8 cellular contexts compared by ENCODE assay signal in the genomic region with DNA sequence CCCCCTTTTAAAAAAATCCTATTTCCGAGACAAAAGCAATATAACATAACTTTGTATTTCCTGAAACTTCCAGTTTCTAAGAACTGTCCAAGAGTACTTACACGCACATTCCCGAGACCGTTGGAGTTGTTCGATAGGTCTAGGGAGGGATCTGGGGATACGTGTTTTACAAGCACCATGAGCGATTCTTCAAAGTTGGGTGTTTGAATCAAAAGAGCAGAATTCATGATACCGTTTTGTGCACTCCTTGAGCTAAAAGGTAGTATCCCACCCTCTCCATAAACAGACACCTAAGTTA. TPM values are rescaled to one million over a fixed set of nuclear protein-coding genes. Genes with fewer than 3 reads are reported as not detected.
DNase-seq lines count a peak whose midpoint lies in the region; ATAC-seq and TF ChIP-seq lines count a peak whose summit lies in the region.

No MANE protein-coding gene starts in this region.

- peaks cover 46% of the 10 kb centered on the region for H3K4me1 ChIP-seq in lower lobe of right lung
- H3K4me1 ChIP-seq in vagina, result peaks cover 43% of the 10 kb centered on the region

- DNase-seq in AG04450 (ENCODE audit: low read depth, low spot score), result no peak
- no peak for DNase-seq in HFF-Myc (ENCODE audit: extremely low read depth, low read depth)
- DNase-seq in astrocyte of the hippocampus (ENCODE audit: low read depth, low spot score), result peak; percentile 50
- DNase-seq in lower lobe of right lung, result no peak
- no peak for DNase-seq in vagina (ENCODE audit: extremely low spot score in 2 of 2)
- DNase-seq in DMS153 treated with DMSO at 0.1 percent for 48 hours (lab: John Stamatoyannopoulos, UW; ENCODE audit: unreplicated experiment), result no peak
- DNase-seq in activated CD4-positive, alpha-beta T cell treated with anti-CD3 and anti-CD28 coated beads for 1 hour, result no peak
- DNase-seq in OCI-M2 (lab: John Stamatoyannopoulos, UW; ENCODE audit: unreplicated experiment), result no peak

- TF ChIP-seq CTCF in AG04450 (IDR thresholded peaks at IDR 0.05; ENCODE audit: low read depth, low read length), result no peak
- no peak for TF ChIP-seq CTCF in HFF-Myc (IDR thresholded peaks at IDR 0.05; ENCODE audit: low read depth, low read length, missing control alignments)
- peak; percentile 5 for TF ChIP-seq CTCF in lower lobe of right lung (IDR thresholded peaks at IDR 0.05)
- no peak for TF ChIP-seq CTCF in vagina (IDR thresholded peaks at IDR 0.05)

- H3K36me3 ChIP-seq in lower lobe of right lung (peaks cover 10% of the 10 kb centered on the region), vagina (peaks cover 0 to 7% of the 10 kb centered on the region in 2 donors)

- H3K27ac ChIP-seq in AG04450 (ENCODE audit: low read depth, low read length) (peak overlapping the region; percentile 43), lower lobe of right lung (peak overlapping the region; percentile 100), vagina (peak overlapping the region; percentile 67)

- POLR2A ChIA-PET in AG04450 (lab: Yijun Ruan, JAX), result interaction anchor here (0.7 to 0.8 kb wide), 2 partner anchors 61 to 64 kb away, joined by 3 read pairs; no protein-coding TSS in a partner anchor

- intact Hi-C loops in lower lobe of right lung (cut with DNase I), result no loop called here
- intact Hi-C loops in vagina (cut with DNase I), result loop anchor here (10.0 kb wide), 1 partner anchor 62 kb away; the partner anchor contains the start of gene ARL8B

- CTCF ChIA-PET in AG04450 (lab: Charles Lee), result interaction anchor here (0.7 to 0.8 kb wide), 2 partner anchors 10 to 129 kb away, joined by 3 read pairs; no protein-coding TSS in a partner anchor

- TF ChIP-seq POLR2A in vagina (IDR thresholded peaks at IDR 0.05), result no peak

- no peak for ATAC-seq in lower lobe of right lung

- peak overlapping the region; percentile 57 for H3K4me3 ChIP-seq in AG04450 (ENCODE audit: low read depth, low read length)
- H3K4me3 ChIP-seq in HFF-Myc (replicated peaks; ENCODE audit: low read depth, low read length), result peak overlapping the region; percentile 95
- peak overlapping the region; percentile 96 for H3K4me3 ChIP-seq in lower lobe of right lung
- peak overlapping the region; percentile 77 to 98 for H3K4me3 ChIP-seq in vagina

- H3K27me3 ChIP-seq in AG04450 (ENCODE audit: control insufficient read depth, insufficient read depth, low read length) (no peaks in the 10 kb centered on the region), lower lobe of right lung (ENCODE audit: low read depth) (no peaks in the 10 kb centered on the region), vagina (no peaks in the 10 kb centered on the region)

- H3K9me3 ChIP-seq in AG04450 (ENCODE audit: control insufficient read depth, insufficient read depth, low read length) (no peaks in the 10 kb centered on the region), lower lobe of right lung (no peaks in the 10 kb centered on the region), vagina (no peaks in the 10 kb centered on the region)

RNA-seq across cellular contexts. Expression of gene EDEM1, which starts 0.7 kb away (rescaled TPM):
- 36.0 and 42.5 TPM in 2 replicates for polyA plus RNA-seq in AG04450 (2011; rRNA removed)
- polyA minus RNA-seq in AG04450 (2011; rRNA and poly(A)+ RNA removed), result 47.1 and 50.6 TPM in 2 replicates
- total RNA-seq in lower lobe of right lung (76.5 TPM), vagina (30.9 TPM)

Comparison
In these comparisons a context has a peak if more than half of its experiments do, and no peak if none do; other contexts are left out.
1. H3K27ac ChIP-seq: peak in every context shown above with its lines; median percentile 100 in lower lobe of right lung; 67 in vagina; 43 in AG04450.